Comparison of ENCODE assay signal across 25 cellular contexts in the genomic region with DNA sequence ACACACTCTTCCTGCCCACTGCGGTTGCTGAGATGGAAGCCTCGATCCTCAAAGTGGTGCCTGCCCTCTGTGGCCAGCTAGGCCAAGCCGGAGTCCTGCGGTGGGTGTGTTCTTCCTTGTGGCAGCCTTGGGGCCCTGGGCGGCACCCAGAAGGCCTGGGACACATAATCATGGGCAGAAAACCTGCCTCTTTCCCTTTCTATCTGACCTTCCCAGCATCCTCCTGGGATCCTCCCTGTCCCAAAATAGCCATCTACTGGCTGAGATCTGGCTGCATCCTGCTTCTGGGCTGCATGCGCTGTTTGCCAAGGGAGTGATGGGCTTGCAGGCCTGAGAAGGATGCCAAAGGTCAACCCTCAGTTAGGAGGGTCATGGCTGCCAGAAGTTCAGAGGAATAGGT. TPM values are rescaled to one million over a fixed set of nuclear protein-coding genes. Genes with fewer than 3 reads are reported as not detected.
"Had no signal": no experiment of that assay in that cellular context is flagged by ENCODE, and none has a peak within 500 bp of the region (broad histone marks: within the 10 kb centered on the region; RNA-seq: fewer than 3 reads in every experiment).

No MANE protein-coding gene starts in this region.

- H3K4me2 ChIP-seq: hepatocyte had no signal

- H3K79me2 ChIP-seq: hepatocyte had no signal

- H3K27me3 ChIP-seq: esophagus squamous epithelium, hepatocyte, right lobe of liver, transverse colon, upper lobe of right lung, uterus had no signal

- H3K4me3 Mint-ChIP-seq: effector memory CD8-positive, alpha-beta T cell; natural killer cell; stimulated activated naive CD8-positive, alpha-beta T cell treated with anti-CD3 and anti-CD28 coated beads, Interleukin-15, amount 100 ng/mL, for 72 hours had no signal

- ATAC-seq: effector memory CD8-positive, alpha-beta T cell; left lung; lower lobe of right lung; natural killer cell; psoas muscle; right lobe of liver; stimulated activated naive CD8-positive, alpha-beta T cell treated with anti-CD3 and anti-CD28 coated beads, Interleukin-15, amount 100 ng/mL, for 72 hours; upper lobe of right lung had no signal

- H3K4me1 ChIP-seq: esophagus squamous epithelium, left lung, lower lobe of right lung, psoas muscle, right lobe of liver, suprapubic skin, transverse colon, upper lobe of right lung, uterus had no signal

- DNase-seq: effector memory CD8-positive, alpha-beta T cell; erythroblast; esophagus squamous epithelium; foreskin melanocyte; glutamatergic neuron; kidney; left lung; lower lobe of right lung; natural killer cell; psoas muscle; right lobe of liver; small intestine; stimulated activated CD4-positive, alpha-beta T cell treated with anti-CD3 and anti-CD28 coated beads, Interleukin-12 subunit alpha, Interleukin-12 subunit beta, amount 100 ng/mL, for 4 hours; stimulated activated CD4-positive, alpha-beta T cell treated with anti-CD3 and anti-CD28 coated beads, Interleukin-1b, Interleukin-23, amount 100 ng/mL, for 48 hours; stimulated activated CD4-positive, alpha-beta T cell treated with anti-CD3 and anti-CD28 coated beads, Interleukin-4, amount 100 ng/mL, for 1 hour; stimulated activated CD8-positive, alpha-beta memory T cell treated with anti-CD3 and anti-CD28 coated beads, Interleukin-4, amount 100 ng/mL, for 48 hours; stimulated activated naive CD4-positive, alpha-beta T cell; stimulated activated naive CD8-positive, alpha-beta T cell treated with anti-CD3 and anti-CD28 coated beads, Interleukin-15, amount 100 ng/mL, for 72 hours; transverse colon; upper lobe of right lung; uterus had no signal

- H3K9me3 Mint-ChIP-seq: effector memory CD8-positive, alpha-beta T cell; natural killer cell had no signal

- H3K27ac ChIP-seq: coronary artery, esophagus squamous epithelium, hepatocyte, left lung, lower lobe of right lung, psoas muscle, right lobe of liver, suprapubic skin, transverse colon, upper lobe of right lung, uterus had no signal

- H3K27ac Mint-ChIP-seq: effector memory CD8-positive, alpha-beta T cell; stimulated activated naive CD8-positive, alpha-beta T cell treated with anti-CD3 and anti-CD28 coated beads, Interleukin-15, amount 100 ng/mL, for 72 hours had no signal

- H3K36me3 ChIP-seq: esophagus squamous epithelium, left lung, lower lobe of right lung, right lobe of liver, suprapubic skin, transverse colon, upper lobe of right lung, uterus had no signal

- H2AFZ ChIP-seq: hepatocyte had no signal

- H3K36me3 Mint-ChIP-seq: natural killer cell had no signal

- H3K4me3 ChIP-seq: coronary artery, esophagus squamous epithelium, hepatocyte, left lung, lower lobe of right lung, psoas muscle, right lobe of liver, suprapubic skin, transverse colon, upper lobe of right lung, uterus had no signal

- H3K9me3 ChIP-seq: esophagus squamous epithelium, left lung, lower lobe of right lung, psoas muscle, right lobe of liver, suprapubic skin, transverse colon, upper lobe of right lung, uterus had no signal

RNA-seq across cellular contexts. Expression of gene COL13A1, which starts 23.9 kb away (rescaled TPM):
- total RNA-seq: mesenteric fat pad had no signal
